Comparison of ENCODE assay signal across 1 cellular context in genomic region chr15:64842099-64842940, GRCh38.
TF ChIP-seq lines count a peak whose summit lies in the region.

No MANE protein-coding gene starts in this region.

TF ChIP-seq in WTC11, 78 proteins besides CTCF, POLR2A, EP300 and RAD21 (continued from another document):
- TF ChIP-seq, protein P1, sequence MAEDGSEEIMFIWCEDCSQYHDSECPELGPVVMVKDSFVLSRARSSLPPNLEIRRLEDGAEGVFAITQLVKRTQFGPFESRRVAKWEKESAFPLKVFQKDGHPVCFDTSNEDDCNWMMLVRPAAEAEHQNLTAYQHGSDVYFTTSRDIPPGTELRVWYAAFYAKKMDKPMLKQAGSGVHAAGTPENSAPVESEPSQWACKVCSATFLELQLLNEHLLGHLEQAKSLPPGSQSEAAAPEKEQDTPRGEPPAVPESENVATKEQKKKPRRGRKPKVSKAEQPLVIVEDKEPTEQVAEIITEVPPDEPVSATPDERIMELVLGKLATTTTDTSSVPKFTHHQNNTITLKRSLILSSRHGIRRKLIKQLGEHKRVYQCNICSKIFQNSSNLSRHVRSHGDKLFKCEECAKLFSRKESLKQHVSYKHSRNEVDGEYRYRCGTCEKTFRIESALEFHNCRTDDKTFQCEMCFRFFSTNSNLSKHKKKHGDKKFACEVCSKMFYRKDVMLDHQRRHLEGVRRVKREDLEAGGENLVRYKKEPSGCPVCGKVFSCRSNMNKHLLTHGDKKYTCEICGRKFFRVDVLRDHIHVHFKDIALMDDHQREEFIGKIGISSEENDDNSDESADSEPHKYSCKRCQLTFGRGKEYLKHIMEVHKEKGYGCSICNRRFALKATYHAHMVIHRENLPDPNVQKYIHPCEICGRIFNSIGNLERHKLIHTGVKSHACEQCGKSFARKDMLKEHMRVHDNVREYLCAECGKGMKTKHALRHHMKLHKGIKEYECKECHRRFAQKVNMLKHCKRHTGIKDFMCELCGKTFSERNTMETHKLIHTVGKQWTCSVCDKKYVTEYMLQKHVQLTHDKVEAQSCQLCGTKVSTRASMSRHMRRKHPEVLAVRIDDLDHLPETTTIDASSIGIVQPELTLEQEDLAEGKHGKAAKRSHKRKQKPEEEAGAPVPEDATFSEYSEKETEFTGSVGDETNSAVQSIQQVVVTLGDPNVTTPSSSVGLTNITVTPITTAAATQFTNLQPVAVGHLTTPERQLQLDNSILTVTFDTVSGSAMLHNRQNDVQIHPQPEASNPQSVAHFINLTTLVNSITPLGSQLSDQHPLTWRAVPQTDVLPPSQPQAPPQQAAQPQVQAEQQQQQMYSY (CRISPR knock-in tag; IDR thresholded peaks at IDR 0.05), result no peak
- no peak for TF ChIP-seq SP1 (CRISPR knock-in tag; conservative IDR thresholded peaks at IDR 0.05)
- no peak for TF ChIP-seq ZSCAN18 (CRISPR knock-in tag; IDR thresholded peaks at IDR 0.05)
- TF ChIP-seq ZNF423 (CRISPR knock-in tag; IDR thresholded peaks at IDR 0.05), result no peak
- no peak for TF ChIP-seq NR1H2 (CRISPR knock-in tag; IDR thresholded peaks at IDR 0.05)
- TF ChIP-seq ZNF219 (CRISPR knock-in tag; IDR thresholded peaks at IDR 0.05; ENCODE audit: borderline replicate concordance), result no peak
- no peak for TF ChIP-seq MLX (CRISPR knock-in tag; IDR thresholded peaks at IDR 0.05)
- TF ChIP-seq FOXP4 (CRISPR knock-in tag; IDR thresholded peaks at IDR 0.05), result peak; percentile 10; the same call in 1 of the 2 replicates
- TF ChIP-seq CREB1 (CRISPR knock-in tag; IDR thresholded peaks at IDR 0.05), result no peak
- TF ChIP-seq FOXP1 (CRISPR knock-in tag; IDR thresholded peaks at IDR 0.05; ENCODE audit: borderline replicate concordance), result no peak
- TF ChIP-seq ZNF425 (CRISPR knock-in tag; conservative IDR thresholded peaks at IDR 0.05), result no peak
- peak; percentile 3; the same call in 1 of the 2 replicates for TF ChIP-seq ZNF416 (CRISPR knock-in tag; IDR thresholded peaks at IDR 0.05)
- TF ChIP-seq RELA (CRISPR knock-in tag; IDR thresholded peaks at IDR 0.05; ENCODE audit: borderline replicate concordance), result no peak
- TF ChIP-seq GRHL2 (CRISPR knock-in tag; IDR thresholded peaks at IDR 0.05; ENCODE audit: insufficient replicate concordance, severe bottlenecking), result no peak
- TF ChIP-seq JUN (CRISPR knock-in tag; IDR thresholded peaks at IDR 0.05), result 0 out of 2 replicates have a peak, but pooled peaks have one; percentile 33
- TF ChIP-seq, protein P2, sequence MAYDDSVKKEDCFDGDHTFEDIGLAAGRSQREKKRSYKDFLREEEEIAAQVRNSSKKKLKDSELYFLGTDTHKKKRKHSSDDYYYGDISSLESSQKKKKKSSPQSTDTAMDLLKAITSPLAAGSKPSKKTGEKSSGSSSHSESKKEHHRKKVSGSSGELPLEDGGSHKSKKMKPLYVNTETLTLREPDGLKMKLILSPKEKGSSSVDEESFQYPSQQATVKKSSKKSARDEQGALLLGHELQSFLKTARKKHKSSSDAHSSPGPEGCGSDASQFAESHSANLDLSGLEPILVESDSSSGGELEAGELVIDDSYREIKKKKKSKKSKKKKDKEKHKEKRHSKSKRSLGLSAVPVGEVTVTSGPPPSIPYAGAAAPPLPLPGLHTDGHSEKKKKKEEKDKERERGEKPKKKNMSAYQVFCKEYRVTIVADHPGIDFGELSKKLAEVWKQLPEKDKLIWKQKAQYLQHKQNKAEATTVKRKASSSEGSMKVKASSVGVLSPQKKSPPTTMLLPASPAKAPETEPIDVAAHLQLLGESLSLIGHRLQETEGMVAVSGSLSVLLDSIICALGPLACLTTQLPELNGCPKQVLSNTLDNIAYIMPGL (CRISPR knock-in tag; IDR thresholded peaks at IDR 0.05), result no peak; the same call in 1 of the 2 replicates
- no peak for TF ChIP-seq ATF6 (CRISPR knock-in tag; IDR thresholded peaks at IDR 0.05)
- TF ChIP-seq E2F4 (CRISPR knock-in tag; IDR thresholded peaks at IDR 0.05; ENCODE audit: borderline replicate concordance, low read depth), result no peak
- TF ChIP-seq ZNF138 (CRISPR knock-in tag; conservative IDR thresholded peaks at IDR 0.05), result no peak
TF ChIP-seq in WTC11: peak in this region for 5.
